In the genomic region with DNA sequence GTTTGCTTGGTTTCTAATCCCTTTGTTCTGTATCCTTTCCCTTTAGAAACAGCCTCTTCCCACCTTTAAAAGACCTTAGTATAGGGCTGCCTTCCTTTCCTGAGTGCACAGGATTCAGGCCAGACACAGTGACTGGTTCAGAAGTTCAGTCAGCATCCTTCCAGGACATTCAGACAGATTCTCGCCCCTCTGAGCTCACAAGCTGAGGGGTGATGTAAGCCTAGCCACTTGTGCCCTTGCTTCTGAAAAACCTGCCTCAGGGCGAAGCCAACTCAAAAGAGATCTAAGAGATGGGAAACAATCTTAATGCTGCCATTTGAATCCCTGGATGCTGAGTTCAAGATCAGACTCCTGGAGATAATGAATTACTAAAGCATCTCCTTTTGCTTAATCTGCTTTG, we compare ENCODE assay signal across 26 cellular contexts.
"Had no signal": no experiment of that assay in that cellular context is flagged by ENCODE, and none has a peak within 500 bp of the region (broad histone marks: within the 10 kb centered on the region; RNA-seq: fewer than 3 reads in every experiment).

No MANE protein-coding gene starts in this region.

- H3K4me3 ChIP-seq: ascending aorta, cardiac muscle cell, SJCRH30 had no signal

- H3K4me1 ChIP-seq: ascending aorta had no signal

- H3K4me2 ChIP-seq: SK-N-SH had no signal

- H3K9ac ChIP-seq: SK-N-SH had no signal

- H3K27ac Mint-ChIP-seq: activated CD8-positive, alpha-beta T cell treated with anti-CD3 and anti-CD28 coated beads for 36 hours; activated naive CD4-positive, alpha-beta T cell treated with anti-CD3 and anti-CD28 coated beads, Interleukin-2, amount 50 U/mL, for 72 hours; activated naive CD8-positive, alpha-beta T cell treated with anti-CD3 and anti-CD28 coated beads, Interleukin-2, amount 50 U/mL, for 24 hours; brain had no signal

- H3K4me3 Mint-ChIP-seq: activated CD8-positive, alpha-beta T cell treated with anti-CD3 and anti-CD28 coated beads for 36 hours; activated naive CD8-positive, alpha-beta T cell treated with anti-CD3 and anti-CD28 coated beads, Interleukin-2, amount 50 U/mL, for 24 hours; brain had no signal

- H3K36me3 ChIP-seq: ascending aorta, cardiac muscle cell, SJCRH30 had no signal

- ATAC-seq: activated CD4-positive, CD25-positive, alpha-beta regulatory T cell treated with anti-CD3 and anti-CD28 coated beads, Interleukin-2, amount 50 U/mL, for 24 hours; activated CD8-positive, alpha-beta T cell treated with anti-CD3 and anti-CD28 coated beads for 36 hours; activated naive CD4-positive, alpha-beta T cell treated with anti-CD3 and anti-CD28 coated beads, Interleukin-2, amount 50 U/mL, for 72 hours; activated naive CD8-positive, alpha-beta T cell treated with anti-CD3 and anti-CD28 coated beads, Interleukin-2, amount 50 U/mL, for 24 hours; Right ventricle myocardium inferior had no signal

- H3K36me3 Mint-ChIP-seq: activated naive CD4-positive, alpha-beta T cell treated with anti-CD3 and anti-CD28 coated beads, Interleukin-2, amount 50 U/mL, for 72 hours; brain had no signal

- H3K9me3 ChIP-seq: ascending aorta, SJCRH30, SK-N-SH had no signal

- H3K27ac ChIP-seq: ascending aorta, cardiac muscle cell, SJCRH30 had no signal

- H3K27me3 ChIP-seq: ascending aorta, cardiac muscle cell, SJCRH30 had no signal

- H3K4me1 Mint-ChIP-seq: activated naive CD8-positive, alpha-beta T cell treated with anti-CD3 and anti-CD28 coated beads, Interleukin-2, amount 50 U/mL, for 24 hours had no signal

- DNase-seq: activated CD4-positive, alpha-beta T cell treated with anti-CD3 and anti-CD28 coated beads for 4 hours; activated CD8-positive, alpha-beta memory T cell treated with anti-CD3 and anti-CD28 coated beads, Interleukin-2, amount 50 U/mL, for 4 hours; activated CD8-positive, alpha-beta T cell treated with anti-CD3 and anti-CD28 coated beads for 36 hours; activated effector memory CD4-positive, alpha-beta T cell treated with Interleukin-2 at 50 U/mL for 16 hours; activated naive CD4-positive, alpha-beta T cell treated with Interleukin-2 at 50 U/mL for 16 hours; activated naive CD8-positive, alpha-beta T cell treated with anti-CD3 and anti-CD28 coated beads, Interleukin-2, amount 50 U/mL, for 24 hours; amniotic stem cell; Karpas-422; NCI-H1105 treated with DMSO at 0.1 percent for 48 hours; NCI-H1436 treated with DMSO at 0.1 percent for 48 hours; NCI-H187; NCI-H2081 treated with DMSO at 0.1 percent for 48 hours; NCI-H2171 treated with DMSO at 0.1 percent for 48 hours; NCI-H226; NCI-H526; NCI-H774; RPMI8226; SK-N-SH; T-helper 1 cell had no signal

- H3K9me3 Mint-ChIP-seq: activated CD8-positive, alpha-beta T cell treated with anti-CD3 and anti-CD28 coated beads for 36 hours; activated naive CD4-positive, alpha-beta T cell treated with anti-CD3 and anti-CD28 coated beads, Interleukin-2, amount 50 U/mL, for 72 hours; activated naive CD8-positive, alpha-beta T cell treated with anti-CD3 and anti-CD28 coated beads, Interleukin-2, amount 50 U/mL, for 24 hours; brain had no signal
